In genomic region chr15:98438326-98438725, GRCh38 we compare ENCODE assay signal across 29 cellular contexts.
"Had no signal": no experiment of that assay in that cellular context is flagged by ENCODE, and none has a peak within 500 bp of the region (broad histone marks: within the 10 kb centered on the region; RNA-seq: fewer than 3 reads in every experiment).

No MANE protein-coding gene starts in this region.

- H3K9ac ChIP-seq: KMS-11, SK-N-SH had no signal

- DNase-seq: Karpas-422, MM.1S, MV-4-11, NCI-H1092, NCI-H1105, NCI-H1417 treated with DMSO at 0.1 percent for 48 hours, NCI-H146, NCI-H1694, NCI-H187, NCI-H1930, NCI-H2029 treated with DMSO at 0.1 percent for 48 hours, NCI-H2081 treated with DMSO at 0.1 percent for 48 hours, NCI-H2107, NCI-H2171, NCI-H226, NCI-H446 treated with DMSO at 0.1 percent for 48 hours, NCI-H510A, NCI-H524, NCI-H526, NCI-H69, NCI-H748 treated with DMSO at 0.1 percent for 48 hours, NCI-H82, PC-9, Right ventricle myocardium superior, SHP77 treated with DMSO at 0.1 percent for 48 hours, SK-N-SH, SW 1271 had no signal

- H3K9me3 ChIP-seq: SJSA1, SK-N-SH had no signal

- H3K27me3 ChIP-seq: SJSA1 had no signal

- H3K4me3 ChIP-seq: PC-9, SJSA1 had no signal

- H3K27ac ChIP-seq: KMS-11, PC-9, SJSA1 had no signal

- H3K4me2 ChIP-seq: KMS-11, PC-9, SK-N-SH had no signal

- H2AFZ ChIP-seq: PC-9 had no signal

- H3K36me3 ChIP-seq: SJSA1 had no signal
